Comparison of ENCODE assay signal across 21 cellular contexts in genomic region chr5:175693746-175694145, GRCh38. TPM values are rescaled to one million over a fixed set of nuclear protein-coding genes. Genes with fewer than 3 reads are reported as not detected.
DNase-seq lines count a peak whose midpoint lies in the region; ATAC-seq, FAIRE-seq and TF ChIP-seq lines count a peak whose summit lies in the region.
"Had no signal": no experiment of that assay in that cellular context is flagged by ENCODE, and none has a peak within 500 bp of the region (broad histone marks: within the 10 kb centered on the region; RNA-seq: fewer than 3 reads in every experiment).

No MANE protein-coding gene starts in this region.

- H3K27ac Mint-ChIP-seq in activated CD4-positive, alpha-beta T cell treated with anti-CD3 and anti-CD28 coated beads, Interleukin-2, amount 10 ng/mL, durations not matched to agents 7 days and 5 days: peak overlapping the region; percentile 75
- no peak overlapping the region for H3K27ac Mint-ChIP-seq in chondrocyte (ENCODE audit: unreplicated experiment)

- H3K27me3 ChIP-seq in neutrophil: no peaks in the 10 kb centered on the region
- 0 out of 2 replicates have a peak, but pooled peaks cover under 1% of the 10 kb centered on the region for H3K27me3 ChIP-seq in MG63
- H3K27me3 ChIP-seq: ascending aorta had no signal

- H3K36me3 Mint-ChIP-seq in activated CD4-positive, alpha-beta T cell treated with anti-CD3 and anti-CD28 coated beads, Interleukin-2, amount 10 ng/mL, durations not matched to agents 7 days and 5 days (ENCODE audit: low read depth): peaks cover 24% of the 10 kb centered on the region
- no peaks in the 10 kb centered on the region for H3K36me3 Mint-ChIP-seq in chondrocyte (ENCODE audit: low read depth)

- H3K4me1 ChIP-seq in neutrophil (ENCODE audit: control insufficient read depth in 1 of 2, insufficient read depth in 1 of 2, low read depth in 1 of 2, low read length in 1 of 2): peaks cover 83 to 91% of the 10 kb centered on the region in 2 experiments
- H3K4me1 ChIP-seq: prostate gland had no signal

- H3K4me3 Mint-ChIP-seq in activated CD4-positive, alpha-beta T cell treated with anti-CD3 and anti-CD28 coated beads, Interleukin-2, amount 10 ng/mL, durations not matched to agents 7 days and 5 days: no peak overlapping the region
- no peak overlapping the region for H3K4me3 Mint-ChIP-seq in chondrocyte (ENCODE audit: unreplicated experiment)

- DNase-seq in activated CD4-positive, alpha-beta T cell treated with anti-CD3 and anti-CD28 coated beads, Interleukin-2, amount 10 ng/mL, durations not matched to agents 7 days and 5 days: no peak
- no peak for DNase-seq in activated CD4-positive, alpha-beta T cell treated with anti-CD3 and anti-CD28 coated beads for 1 hour
- DNase-seq in H54 (ENCODE audit: insufficient read length, low spot score) (no peak), chondrocyte (ENCODE audit: low spot score) (peak; percentile 46), MG63 (no peak), NCI-H146 (lab: John Stamatoyannopoulos, UW) (no peak)
- DNase-seq: activated T-cell treated with anti-CD3 and anti-CD28 coated beads for 4 hours; COR-L47; NCI-H2029; NCI-H446 treated with DMSO at 0.1 percent for 48 hours; stimulated activated CD4-positive, alpha-beta T cell treated with anti-CD3 and anti-CD28 coated beads, Interleukin-12 subunit alpha, Interleukin-12 subunit beta, amount 100 ng/mL, for 4 hours; stimulated activated naive CD4-positive, alpha-beta T cell treated with Interleukin-2 at 50 U/mL for 16 hours had no signal

- no peaks in the 10 kb centered on the region for H3K9me3 Mint-ChIP-seq in activated CD4-positive, alpha-beta T cell treated with anti-CD3 and anti-CD28 coated beads, Interleukin-2, amount 10 ng/mL, durations not matched to agents 7 days and 5 days
- no peaks in the 10 kb centered on the region for H3K9me3 Mint-ChIP-seq in chondrocyte (ENCODE audit: low read depth)

- no peaks in the 10 kb centered on the region for H3K27me3 Mint-ChIP-seq in activated CD4-positive, alpha-beta T cell treated with anti-CD3 and anti-CD28 coated beads, Interleukin-2, amount 10 ng/mL, durations not matched to agents 7 days and 5 days
- H3K27me3 Mint-ChIP-seq in chondrocyte (ENCODE audit: low read depth): peaks cover 12% of the 10 kb centered on the region

- POLR2A ChIA-PET in activated CD4-positive, alpha-beta T cell treated with anti-CD3 and anti-CD28 coated beads, Interleukin-2, amount 10 ng/mL, durations not matched to agents 7 days and 5 days (lab: Charles Lee): no interaction called here

- H3K27ac ChIP-seq in neutrophil: peak overlapping the region; percentile 84
- H3K27ac ChIP-seq: epithelial cell of prostate had no signal

- CTCF ChIA-PET in activated CD4-positive, alpha-beta T cell treated with anti-CD3 and anti-CD28 coated beads, Interleukin-2, amount 10 ng/mL, durations not matched to agents 7 days and 5 days (lab: Charles Lee): interaction anchor here (1.3 to 7.6 kb wide), 3 partner anchors 13 to 159 kb away, joined by 3 to 63 read pairs (median 4); no protein-coding TSS in a partner anchor

- no peak for ATAC-seq in HG03439 (IDR thresholded peaks at IDR 0.05; ENCODE audit: unreplicated experiment)
- ATAC-seq: activated CD4-positive, CD25-positive, alpha-beta regulatory T cell treated with anti-CD3 and anti-CD28 coated beads, Interleukin-2, amount 50 U/mL, for 24 hours; GM12878 had no signal

- TF ChIP-seq CTCF in chondrocyte (IDR thresholded peaks at IDR 0.05) (no peak), neutrophil (IDR thresholded peaks at IDR 0.05) (no peak)

- H3K4me1 Mint-ChIP-seq in activated CD4-positive, alpha-beta T cell treated with anti-CD3 and anti-CD28 coated beads, Interleukin-2, amount 10 ng/mL, durations not matched to agents 7 days and 5 days: peaks cover 56% of the 10 kb centered on the region
- H3K4me1 Mint-ChIP-seq in chondrocyte (ENCODE audit: low read depth): no peaks in the 10 kb centered on the region

- TF ChIP-seq POLR2A in H54 (IDR thresholded peaks at IDR 0.05; ENCODE audit: low read depth, low read length): 0 out of 2 replicates have a peak, but pooled peaks have one; percentile 6

- H3K9me3 ChIP-seq in neutrophil (no peaks in the 10 kb centered on the region), MG63 (no peaks in the 10 kb centered on the region)
- H3K9me3 ChIP-seq: ascending aorta, prostate gland had no signal

- no peak for FAIRE-seq in H54 (lab: Jason Lieb, UNC)
- FAIRE-seq: GM12878 had no signal

- peaks cover 28% of the 10 kb centered on the region for H3K36me3 ChIP-seq in neutrophil
- H3K36me3 ChIP-seq in MG63: no peaks in the 10 kb centered on the region
- H3K36me3 ChIP-seq: ascending aorta, prostate gland had no signal

- peak overlapping the region; percentile 27 to 40 for H3K4me3 ChIP-seq in neutrophil (ENCODE audit: low read depth in 1 of 2, low read length in 1 of 2)
- H3K4me3 ChIP-seq in MG63: no peak overlapping the region
- H3K4me3 ChIP-seq: ascending aorta, coronary artery, GM12878, lung, prostate gland had no signal

RNA-seq across cellular contexts. Expression of gene HRH2, which starts 35.9 kb away (rescaled TPM):
- 10 to 100 TPM; 21.7 to 25.5 TPM for total RNA-seq in activated CD4-positive, alpha-beta T cell treated with anti-CD3 and anti-CD28 coated beads, Interleukin-2, amount 10 ng/mL, durations not matched to agents 7 days and 5 days
- total RNA-seq in chondrocyte: 0.27 to 0.38 TPM (median 0.30 TPM) in 3 replicates
- total RNA-seq in MG63 (2014; rRNA removed; shearing (Covaris generic); ENCODE audit: low replicate concordance): not detected in 2 replicates

Comparison
In these comparisons a context has a peak if more than half of its experiments do, and no peak if none do; other contexts are left out.
1. RNA of gene HRH2, which starts 35.9 kb away (total RNA-seq): 21.7 to 25.5 TPM in activated CD4-positive, alpha-beta T cell treated with anti-CD3 and anti-CD28 coated beads, Interleukin-2, amount 10 ng/mL, durations not matched to agents 7 days and 5 days; 0.27 to 0.38 TPM in chondrocyte and not detected in MG63; every median in the first group is over 10 times any median in the second.